ENCODE assay signal across 1 cellular context in genomic region chr16:2180962-2181923, GRCh38.
TF ChIP-seq lines count a peak whose summit lies in the region.

No MANE protein-coding gene starts in this region.

TF ChIP-seq in K562, 482 proteins besides CTCF, POLR2A, EP300 and RAD21:
- no peak for TF ChIP-seq DIDO1 (tag; IDR thresholded peaks at IDR 0.05; ENCODE audit: low read depth)
- TF ChIP-seq ZNF518B (CRISPR knock-in tag; IDR thresholded peaks at IDR 0.05): no peak
- no peak for TF ChIP-seq SNIP1 (IDR thresholded peaks at IDR 0.05; ENCODE audit: low read depth)
- no peak for TF ChIP-seq CBFA2T2 (conservative IDR thresholded peaks at IDR 0.05)
- TF ChIP-seq STAG1 (CRISPR knock-in tag; IDR thresholded peaks at IDR 0.05; ENCODE audit: borderline replicate concordance): no peak
- no peak for TF ChIP-seq ZNF239 (CRISPR knock-in tag; IDR thresholded peaks at IDR 0.05)
- no peak for TF ChIP-seq ZNF12 (CRISPR knock-in tag; IDR thresholded peaks at IDR 0.05)
- no peak for TF ChIP-seq ARHGAP35 (IDR thresholded peaks at IDR 0.05; ENCODE audit: partially characterized antibody)
- TF ChIP-seq ZNF79 (CRISPR knock-in tag; IDR thresholded peaks at IDR 0.05; ENCODE audit: low read depth): no peak
- TF ChIP-seq ZKSCAN3 (CRISPR knock-in tag; IDR thresholded peaks at IDR 0.05): no peak
- TF ChIP-seq TBP (optimal IDR thresholded peaks at IDR 0.05; ENCODE audit: low read depth, low read length): no peak
- TF ChIP-seq NCOA1 (IDR thresholded peaks at IDR 0.05; ENCODE audit: low read depth): no peak
- no peak for TF ChIP-seq MTA2 (IDR thresholded peaks at IDR 0.05; ENCODE audit: low read depth)
- TF ChIP-seq CCAR2 (IDR thresholded peaks at IDR 0.05; ENCODE audit: low read depth, low read length): no peak
- no peak for TF ChIP-seq MXD1 (CRISPR knock-in tag; IDR thresholded peaks at IDR 0.05; ENCODE audit: borderline replicate concordance, poor library complexity, severe bottlenecking)
- TF ChIP-seq CC2D1A (IDR thresholded peaks at IDR 0.05): no peak
- no peak for TF ChIP-seq CBX5 (IDR thresholded peaks at IDR 0.05; ENCODE audit: borderline replicate concordance, low read depth)
